12 cellular contexts compared by ENCODE assay signal in the genomic region with DNA sequence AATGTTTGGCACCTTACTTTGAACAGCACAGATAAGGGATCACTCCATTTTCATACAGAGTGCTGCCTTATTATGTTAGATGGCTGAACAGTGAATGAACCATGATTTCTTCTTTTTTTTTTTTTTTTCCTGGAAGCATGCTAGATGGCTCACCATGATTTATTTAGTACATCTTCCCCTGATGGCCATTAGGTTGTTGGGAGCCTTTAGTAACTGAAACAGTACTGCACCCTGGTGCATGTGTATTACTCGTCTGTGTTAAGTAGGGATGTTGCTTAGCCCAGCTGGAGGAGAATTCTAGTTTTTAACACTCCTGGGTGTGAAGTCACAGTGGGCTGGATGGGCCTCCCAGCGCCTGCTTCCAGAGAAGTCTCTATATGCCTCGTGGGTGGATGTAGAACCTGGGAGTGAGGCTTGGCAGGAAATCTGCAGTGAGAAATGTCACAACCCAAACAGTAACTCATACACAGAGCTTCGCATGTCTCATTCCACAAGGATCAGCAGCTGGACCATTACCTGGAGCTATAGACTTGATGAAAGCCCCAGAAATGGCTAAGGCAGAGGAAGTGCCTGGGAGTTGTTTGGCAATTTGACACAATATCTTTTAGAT. TPM values are rescaled to one million over a fixed set of nuclear protein-coding genes. Genes with fewer than 3 reads are reported as not detected.
A peak's percentile ranks its signal among the peaks of the same experiment; 100 is the strongest.
DNase-seq lines count a peak whose midpoint lies in the region; ATAC-seq and TF ChIP-seq lines count a peak whose summit lies in the region.
"Had no signal": no experiment of that assay in that cellular context is flagged by ENCODE, and none has a peak within 500 bp of the region (broad histone marks: within the 10 kb centered on the region; RNA-seq: fewer than 3 reads in every experiment).

No MANE protein-coding gene starts in this region.

- H3K27ac ChIP-seq in foreskin keratinocyte (peak overlapping the region; percentile 84), substantia nigra (ENCODE audit: low read depth, low read length, poor library complexity, severe bottlenecking) (no peak overlapping the region)

- H3K4me1 ChIP-seq in foreskin keratinocyte: peaks cover 19% of the 10 kb centered on the region

- peak; percentile 19 for DNase-seq in stimulated activated CD4-positive, alpha-beta T cell treated with anti-CD3 and anti-CD28 coated beads, Interleukin-15, amount 100 ng/mL, for 24 hours
- no peak for DNase-seq in stimulated activated CD4-positive, alpha-beta T cell treated with anti-CD3 and anti-CD28 coated beads, Interleukin-4, amount 100 ng/mL, for 24 hours
- peak; percentile 52 for DNase-seq in activated CD8-positive, alpha-beta memory T cell treated with anti-CD3 and anti-CD28 coated beads, Interleukin-2, amount 50 U/mL, for 48 hours
- DNase-seq in foreskin keratinocyte: no peak
- no peak for DNase-seq in cerebellar cortex (ENCODE audit: low spot score)
- DNase-seq in substantia nigra (lab: John Stamatoyannopoulos, UW): no peak
- DNase-seq: midbrain had no signal

- peak; percentile 14 for ATAC-seq in foreskin keratinocyte
- ATAC-seq in GM19452 (IDR thresholded peaks at IDR 0.05; ENCODE audit: unreplicated experiment): no peak
- no peak for ATAC-seq in GM21423 (IDR thresholded peaks at IDR 0.05; ENCODE audit: unreplicated experiment)

- peak; percentile 19 for TF ChIP-seq CTCF in foreskin keratinocyte (conservative IDR thresholded peaks at IDR 0.05)

- H3K27me3 ChIP-seq in foreskin keratinocyte: no peaks in the 10 kb centered on the region
- H3K27me3 ChIP-seq: adrenal gland had no signal

RNA-seq across cellular contexts. Expression of gene NT5DC4, which starts 29.0 kb away (rescaled TPM):
- total RNA-seq in foreskin keratinocyte: 0.07 TPM in 1 of 2 replicates, not detected in the other
- polyA plus RNA-seq in foreskin keratinocyte: 0.01 TPM in 1 of 2 replicates, not detected in the other
- total RNA-seq: glomerular endothelial cell; T-helper 2 cell treated with Interferon-gamma antibody and Interleukin-4, amounts not matched to agents 100 ng/mL and 5 ng/mL, for 36 hours had no signal

RNA-seq across cellular contexts. Expression of gene SLC20A1, which starts 46.1 kb away (rescaled TPM):
- 177 and 209 TPM in 2 replicates for total RNA-seq in foreskin keratinocyte
- polyA plus RNA-seq in foreskin keratinocyte: 72.0 and 101 TPM in 2 replicates

Comparison
In these comparisons a context has a peak if more than half of its experiments do, and no peak if none do; other contexts are left out.
1. DNase-seq: peak in stimulated activated CD4-positive, alpha-beta T cell treated with anti-CD3 and anti-CD28 coated beads, Interleukin-15, amount 100 ng/mL, for 24 hours (single experiment) and activated CD8-positive, alpha-beta memory T cell treated with anti-CD3 and anti-CD28 coated beads, Interleukin-2, amount 50 U/mL, for 48 hours (single experiment); none in stimulated activated CD4-positive, alpha-beta T cell treated with anti-CD3 and anti-CD28 coated beads, Interleukin-4, amount 100 ng/mL, for 24 hours (single experiment), foreskin keratinocyte (0 of 2), cerebellar cortex (single experiment) and substantia nigra (0 of 49).